Comparison of ENCODE assay signal across 22 cellular contexts in genomic region chr18:47701133-47701532, GRCh38.
"Had no signal": no experiment of that assay in that cellular context is flagged by ENCODE, and none has a peak within 500 bp of the region (broad histone marks: within the 10 kb centered on the region; RNA-seq: fewer than 3 reads in every experiment).

No MANE protein-coding gene starts in this region.

- H3K9me3 Mint-ChIP-seq: mesothelial cell of epicardium; stimulated activated effector memory CD8-positive, alpha-beta T cell treated with anti-CD3 and anti-CD28 coated beads, Interleukin-12 subunit alpha, Interleukin-12 subunit beta, amount 100 ng/mL, for 72 hours; stimulated activated naive CD8-positive, alpha-beta T cell treated with anti-CD3 and anti-CD28 coated beads, Interleukin-15, Interleukin-2, amounts not matched to agents 100 ng/mL and 50 ng/mL, for 24 hours had no signal

- H3K27ac Mint-ChIP-seq: activated naive CD8-positive, alpha-beta T cell; mesothelial cell of epicardium; progenitor cell of endocrine pancreas; stimulated activated effector memory CD8-positive, alpha-beta T cell treated with anti-CD3 and anti-CD28 coated beads, Interleukin-12 subunit alpha, Interleukin-12 subunit beta, amount 100 ng/mL, for 72 hours; stimulated activated naive CD8-positive, alpha-beta T cell treated with anti-CD3 and anti-CD28 coated beads, Interleukin-15, Interleukin-2, amounts not matched to agents 100 ng/mL and 50 ng/mL, for 24 hours had no signal

- H3K36me3 Mint-ChIP-seq: activated naive CD8-positive, alpha-beta T cell; mesothelial cell of epicardium; stimulated activated effector memory CD8-positive, alpha-beta T cell treated with anti-CD3 and anti-CD28 coated beads, Interleukin-12 subunit alpha, Interleukin-12 subunit beta, amount 100 ng/mL, for 72 hours had no signal

- H3K4me1 Mint-ChIP-seq: mesothelial cell of epicardium; naive B cell; stimulated activated effector memory CD8-positive, alpha-beta T cell treated with anti-CD3 and anti-CD28 coated beads, Interleukin-12 subunit alpha, Interleukin-12 subunit beta, amount 100 ng/mL, for 72 hours had no signal

- H3K4me3 Mint-ChIP-seq: activated naive CD8-positive, alpha-beta T cell; mesothelial cell of epicardium; naive B cell; stimulated activated effector memory CD8-positive, alpha-beta T cell treated with anti-CD3 and anti-CD28 coated beads, Interleukin-12 subunit alpha, Interleukin-12 subunit beta, amount 100 ng/mL, for 72 hours; stimulated activated naive CD8-positive, alpha-beta T cell treated with anti-CD3 and anti-CD28 coated beads, Interleukin-15, Interleukin-2, amounts not matched to agents 100 ng/mL and 50 ng/mL, for 24 hours had no signal

- ATAC-seq: heart right ventricle; sciatic nerve; stimulated activated effector memory CD8-positive, alpha-beta T cell treated with anti-CD3 and anti-CD28 coated beads, Interleukin-12 subunit alpha, Interleukin-12 subunit beta, amount 100 ng/mL, for 72 hours had no signal

- DNase-seq: activated CD4-positive, alpha-beta T cell treated with anti-CD3 and anti-CD28 coated beads for 4 hours; activated CD4-positive, alpha-beta T cell treated with anti-CD3 and anti-CD28 coated beads, Interleukin-2, amount 50 U/mL, for 48 hours; activated CD8-positive, alpha-beta memory T cell treated with anti-CD3 and anti-CD28 coated beads for 24 hours; activated effector memory CD4-positive, alpha-beta T cell treated with Interleukin-2 at 50 U/mL for 16 hours; activated naive CD4-positive, alpha-beta T cell treated with Interleukin-2 at 50 U/mL for 16 hours; anterior cingulate cortex; cerebellar nuclear complex; colonic mucosa; effector CD8-positive, alpha-beta T cell; esophagus squamous epithelium; foreskin melanocyte; heart right ventricle; naive B cell; ovary; stimulated activated CD4-positive, alpha-beta T cell treated with anti-CD3 and anti-CD28 coated beads, Interleukin-12 subunit alpha, Interleukin-12 subunit beta, amount 100 ng/mL, for 4 hours; stimulated activated CD4-positive, alpha-beta T cell treated with anti-CD3 and anti-CD28 coated beads, Interleukin-4, amount 100 ng/mL, for 24 hours had no signal
